Comparison of ENCODE assay signal across 2 cellular contexts in genomic region chr3:157541506-157542236, GRCh38.
A peak's percentile ranks its signal among the peaks of the same experiment; 100 is the strongest.
TF ChIP-seq lines count a peak whose summit lies in the region.

No MANE protein-coding gene starts in this region.

TF ChIP-seq in IMR-90, 13 proteins besides CTCF, POLR2A, EP300 and RAD21:
- 0 out of 2 replicates have a peak, but pooled peaks have one; percentile 11 for TF ChIP-seq CEBPB (IDR thresholded peaks at IDR 0.05; ENCODE audit: low read depth, low read length)
- TF ChIP-seq MAFK (IDR thresholded peaks at IDR 0.05; ENCODE audit: low read depth, low read length), result no peak

TF ChIP-seq in K562, 482 proteins besides CTCF, POLR2A, EP300 and RAD21:
- TF ChIP-seq ZNF133 (CRISPR knock-in tag; IDR thresholded peaks at IDR 0.05), result no peak
- TF ChIP-seq RBM25 (IDR thresholded peaks at IDR 0.05; ENCODE audit: low read depth, low read length, severe bottlenecking), result peak; percentile 39
- TF ChIP-seq SETDB1 (IDR thresholded peaks at IDR 0.05; ENCODE audit: low read length), result no peak
TF ChIP-seq in K562: peak in this region for 1.
